8 cellular contexts compared by ENCODE assay signal in genomic region chr3:146544929-146545528, GRCh38. TPM values are rescaled to one million over a fixed set of nuclear protein-coding genes. Genes with fewer than 3 reads are reported as not detected.
DNase-seq lines count a peak whose midpoint lies in the region; ATAC-seq, FAIRE-seq and TF ChIP-seq lines count a peak whose summit lies in the region.

No MANE protein-coding gene starts in this region.

- no peak overlapping the region for H3K27ac ChIP-seq in trophoblast cell (ENCODE audit: low read depth, low read length)

- no peak for TF ChIP-seq POLR2A in GM18505 (IDR thresholded peaks at IDR 0.05; ENCODE audit: borderline replicate concordance, extremely low read depth, insufficient read depth, insufficient read length)
- no peak for TF ChIP-seq POLR2A in NB4 (IDR thresholded peaks at IDR 0.05; ENCODE audit: extremely low read depth, insufficient read length)
- TF ChIP-seq POLR2A in GM12892 (IDR thresholded peaks at IDR 0.05; ENCODE audit: low read depth, low read length), result no peak

- H3K4me3 ChIP-seq in NB4 (ENCODE audit: low read depth, low read length) (peak overlapping the region; percentile 75), trophoblast cell (ENCODE audit: low read depth, low read length) (peak overlapping the region; percentile 20)

- peak overlapping the region; percentile 76 for H2BK12ac ChIP-seq in trophoblast cell (ENCODE audit: low read length)

- no peak overlapping the region for H3K18ac ChIP-seq in trophoblast cell (ENCODE audit: low read length)

- H3K79me1 ChIP-seq in trophoblast cell (ENCODE audit: low read length), result peaks cover 8% of the 10 kb centered on the region

- peak overlapping the region; percentile 22 for H2BK120ac ChIP-seq in trophoblast cell (ENCODE audit: insufficient read depth, low read length, poor library complexity)

- H3K27me3 ChIP-seq in trophoblast cell (ENCODE audit: insufficient read depth, low read length), result no peaks in the 10 kb centered on the region

- no peak for TF ChIP-seq CTCF in NB4 (IDR thresholded peaks at IDR 0.05; ENCODE audit: low read depth, low read length)
- no peak for TF ChIP-seq CTCF in endothelial cell (IDR thresholded peaks at IDR 0.05; ENCODE audit: unreplicated experiment)
- TF ChIP-seq CTCF in GM10266 (IDR thresholded peaks at IDR 0.05; ENCODE audit: control insufficient read depth, insufficient read depth, low read depth, missing control alignments), result no peak

- H3K4me1 Mint-ChIP-seq in endothelial cell (ENCODE audit: unreplicated experiment), result peaks cover 20% of the 10 kb centered on the region

- H3K23ac ChIP-seq in trophoblast cell (ENCODE audit: low read length), result no peak overlapping the region

- peak overlapping the region; percentile 92 for H3K4me2 ChIP-seq in trophoblast cell (ENCODE audit: low read length)

- peak overlapping the region; percentile 94 for H3K4me3 Mint-ChIP-seq in endothelial cell (ENCODE audit: unreplicated experiment)

- WGBS in trophoblast cell (ENCODE audit: extremely low coverage, insufficient coverage, insufficient read length), result no CpG with 5 or more reads among the region's 8 CpGs

- peaks cover 2 to 3% of the 10 kb centered on the region in 2 experiments for H3K4me1 ChIP-seq in trophoblast cell (ENCODE audit: control insufficient read depth in 1 of 2, insufficient read depth in 2 of 2, low read length in 2 of 2)

- no peaks in the 10 kb centered on the region for H3K36me3 ChIP-seq in trophoblast cell (ENCODE audit: control insufficient read depth in 1 of 2, insufficient read depth in 2 of 2, low read length in 2 of 2)

- H4K12ac ChIP-seq in trophoblast cell (ENCODE audit: low read depth, low read length), result peak overlapping the region; percentile 91

- peak overlapping the region; percentile 79 for H4K8ac ChIP-seq in trophoblast cell (ENCODE audit: low read depth, low read length)

- no peaks in the 10 kb centered on the region for H3K9me3 ChIP-seq in trophoblast cell (ENCODE audit: insufficient read depth, low read depth, low read length)

- H3K36me3 Mint-ChIP-seq in endothelial cell (ENCODE audit: low read depth, unreplicated experiment), result peaks cover 3% of the 10 kb centered on the region

- no peaks in the 10 kb centered on the region for H3K27me3 Mint-ChIP-seq in endothelial cell (ENCODE audit: unreplicated experiment)

- no peak overlapping the region for H2AK5ac ChIP-seq in trophoblast cell (ENCODE audit: low read length)

- H3K27ac Mint-ChIP-seq in endothelial cell (ENCODE audit: unreplicated experiment), result peak overlapping the region; percentile 91

- no peak for DNase-seq in NB4 (ENCODE audit: low read depth)
- no peak for DNase-seq in endothelial cell (ENCODE audit: low spot score)
- DNase-seq in trophoblast cell, result no peak
- no peak for DNase-seq in GM10266 (ENCODE audit: extremely low spot score)
- no peak for DNase-seq in EL
- DNase-seq in GM12892 (ENCODE audit: insufficient read length), result no peak

- no peak overlapping the region for H3K9ac ChIP-seq in trophoblast cell (ENCODE audit: low read length)

- ATAC-seq in GM18505 (IDR thresholded peaks at IDR 0.05; ENCODE audit: unreplicated experiment) (peak; percentile 15), HG02610 (IDR thresholded peaks at IDR 0.05; ENCODE audit: unreplicated experiment) (no peak)

- no peak for FAIRE-seq in GM12892 (lab: Jason Lieb, UNC)

- H4K91ac ChIP-seq in trophoblast cell (ENCODE audit: low read depth, low read length), result peak overlapping the region; percentile 14

- H3K4ac ChIP-seq in trophoblast cell (ENCODE audit: low read depth, low read length), result no peak overlapping the region

- no peak overlapping the region for H2AFZ ChIP-seq in trophoblast cell (ENCODE audit: insufficient read depth, low read length, poor library complexity)

- no peak overlapping the region for H2BK5ac ChIP-seq in trophoblast cell (ENCODE audit: low read depth, low read length, poor library complexity)

- no peaks in the 10 kb centered on the region for H3K9me3 Mint-ChIP-seq in endothelial cell (ENCODE audit: unreplicated experiment)

- H3K14ac ChIP-seq in trophoblast cell (ENCODE audit: low read length), result no peak overlapping the region

- H3K79me2 ChIP-seq in trophoblast cell (ENCODE audit: control insufficient read depth, insufficient read depth, low read length, poor library complexity), result peaks cover 9% of the 10 kb centered on the region

RNA-seq across cellular contexts. Expression of gene PLSCR1, which starts 0.6 kb away (rescaled TPM):
- total RNA-seq in endothelial cell (ENCODE audit: unreplicated experiment), result 77.1 TPM
- 57.9 and 58.5 TPM in 2 replicates for polyA plus RNA-seq in trophoblast cell (2013)
- polyA plus RNA-seq in GM12892 (2012; ENCODE audit: missing spikeins), result 31.8 TPM
